In genomic region chr6:131251593-131252204, GRCh38 we compare ENCODE assay signal across 20 cellular contexts.
DNase-seq lines count a peak whose midpoint lies in the region; ATAC-seq, FAIRE-seq and TF ChIP-seq lines count a peak whose summit lies in the region.
"Had no signal": no experiment of that assay in that cellular context is flagged by ENCODE, and none has a peak within 500 bp of the region (broad histone marks: within the 10 kb centered on the region; RNA-seq: fewer than 3 reads in every experiment).

No MANE protein-coding gene starts in this region.

- H3K36me3 ChIP-seq in lower lobe of right lung = no peaks in the 10 kb centered on the region
- H3K36me3 ChIP-seq in small intestine (ENCODE audit: control insufficient read depth in 2 of 2, insufficient read depth in 2 of 2, low read length in 2 of 2) = no peaks in the 10 kb centered on the region
- H3K36me3 ChIP-seq in Peyer's patch = no peaks in the 10 kb centered on the region

- no peak overlapping the region for H3K4me3 Mint-ChIP-seq in T-helper 2 cell treated with Interferon-gamma antibody and Interleukin-4, amounts not matched to agents 5 μg/mL and 100 μg/mL, for 36 hours
- peak overlapping the region; percentile 65 for H3K4me3 Mint-ChIP-seq in WTC11
- H3K4me3 Mint-ChIP-seq in stimulated activated memory B cell treated with anti-CD40 and anti-IgM and Interleukin-4, amounts not matched to agents 10 μg/mL and 1 μg/mL and 100 μg/mL, for 72 hours = no peak overlapping the region

- WGBS in small intestine, 3 donors = 17 to 48% (median 30%) methylated on average over 3 of the region's 3 CpGs

- H3K27ac ChIP-seq in lower lobe of right lung = no peak overlapping the region
- no peak overlapping the region for H3K27ac ChIP-seq in small intestine (ENCODE audit: low read depth in 1 of 2, low read length in 1 of 2)
- H3K27ac ChIP-seq in Peyer's patch = no peak overlapping the region

- TF ChIP-seq POLR2A in Peyer's patch (IDR thresholded peaks at IDR 0.05) = no peak

- intact Hi-C loops in lower lobe of right lung (cut with DNase I) = no loop called here

- no peak for DNase-seq in T-helper 2 cell treated with Interferon-gamma antibody and Interleukin-4, amounts not matched to agents 5 μg/mL and 100 μg/mL, for 36 hours (ENCODE audit: low spot score)
- DNase-seq in T-helper 2 cell = no peak
- no peak for DNase-seq in WTC11 (ENCODE audit: low spot score)
- DNase-seq in lower lobe of right lung = no peak
- DNase-seq in small intestine = peak; percentile 35
- no peak for DNase-seq in GM20000 (ENCODE audit: low spot score)
- no peak for DNase-seq in Peyer's patch
- DNase-seq: 8988T; activated CD8-positive, alpha-beta memory T cell treated with anti-CD3 and anti-CD28 coated beads, Interleukin-2, amount 50 U/mL, for 4 hours; central memory CD4-positive, alpha-beta T cell; GDM1; mesendoderm; NCI-H748 treated with DMSO at 0.1 percent for 48 hours; posterior cingulate gyrus; RPMI8226 had no signal

- peaks cover 10% of the 10 kb centered on the region for H3K36me3 Mint-ChIP-seq in T-helper 2 cell treated with Interferon-gamma antibody and Interleukin-4, amounts not matched to agents 5 μg/mL and 100 μg/mL, for 36 hours (ENCODE audit: low read depth)
- no peaks in the 10 kb centered on the region for H3K36me3 Mint-ChIP-seq in WTC11
- no peaks in the 10 kb centered on the region for H3K36me3 Mint-ChIP-seq in stimulated activated memory B cell treated with anti-CD40 and anti-IgM and Interleukin-4, amounts not matched to agents 10 μg/mL and 1 μg/mL and 100 μg/mL, for 72 hours
- H3K36me3 Mint-ChIP-seq: activated naive CD4-positive, alpha-beta T cell treated with anti-CD3 and anti-CD28 coated beads, Interleukin-2, amount 50 U/mL, for 72 hours; IgD-negative memory B cell had no signal

- peaks cover 5% of the 10 kb centered on the region for H3K4me1 ChIP-seq in lower lobe of right lung
- H3K4me1 ChIP-seq in small intestine (ENCODE audit: control insufficient read depth in 2 of 2, insufficient read depth in 1 of 2, low read depth in 1 of 2, low read length in 1 of 2) = peaks cover 0 to 2% of the 10 kb centered on the region in 2 donors
- no peaks in the 10 kb centered on the region for H3K4me1 ChIP-seq in Peyer's patch

- TF ChIP-seq CTCF in WTC11 (IDR thresholded peaks at IDR 0.05) (no peak), lower lobe of right lung (IDR thresholded peaks at IDR 0.05) (no peak), GM20000 (IDR thresholded peaks at IDR 0.05; ENCODE audit: extremely low read depth, missing control alignments) (no peak), Peyer's patch (IDR thresholded peaks at IDR 0.05) (no peak)

- H3K27me3 ChIP-seq in lower lobe of right lung (ENCODE audit: low read depth) = no peaks in the 10 kb centered on the region
- no peaks in the 10 kb centered on the region for H3K27me3 ChIP-seq in small intestine (ENCODE audit: control insufficient read depth in 2 of 2, insufficient read depth in 2 of 2, low read length in 2 of 2)
- no peaks in the 10 kb centered on the region for H3K27me3 ChIP-seq in Peyer's patch

- H3K9me3 Mint-ChIP-seq in T-helper 2 cell treated with Interferon-gamma antibody and Interleukin-4, amounts not matched to agents 5 μg/mL and 100 μg/mL, for 36 hours = no peaks in the 10 kb centered on the region
- H3K9me3 Mint-ChIP-seq in WTC11 = no peaks in the 10 kb centered on the region
- H3K9me3 Mint-ChIP-seq in stimulated activated memory B cell treated with anti-CD40 and anti-IgM and Interleukin-4, amounts not matched to agents 10 μg/mL and 1 μg/mL and 100 μg/mL, for 72 hours = no peaks in the 10 kb centered on the region
- H3K9me3 Mint-ChIP-seq: activated naive CD4-positive, alpha-beta T cell treated with anti-CD3 and anti-CD28 coated beads, Interleukin-2, amount 50 U/mL, for 72 hours had no signal

- CTCF ChIA-PET in WTC11 (lab: Charles Lee) = no interaction called here

- peaks cover 18% of the 10 kb centered on the region for H3K4me1 Mint-ChIP-seq in T-helper 2 cell treated with Interferon-gamma antibody and Interleukin-4, amounts not matched to agents 5 μg/mL and 100 μg/mL, for 36 hours (ENCODE audit: low read depth)
- peaks cover 53% of the 10 kb centered on the region for H3K4me1 Mint-ChIP-seq in WTC11
- peaks cover 14% of the 10 kb centered on the region for H3K4me1 Mint-ChIP-seq in stimulated activated memory B cell treated with anti-CD40 and anti-IgM and Interleukin-4, amounts not matched to agents 10 μg/mL and 1 μg/mL and 100 μg/mL, for 72 hours

- H3K9me3 ChIP-seq in lower lobe of right lung = no peaks in the 10 kb centered on the region
- no peaks in the 10 kb centered on the region for H3K9me3 ChIP-seq in small intestine (ENCODE audit: control insufficient read depth, low read depth)
- H3K9me3 ChIP-seq in Peyer's patch = no peaks in the 10 kb centered on the region

- H3K4me3 ChIP-seq in lower lobe of right lung (peak overlapping the region; percentile 42), small intestine (ENCODE audit: low read depth in 1 of 2, low read length in 2 of 2) (peak overlapping the region in 1 of 2 donors; percentile 58), Peyer's patch (peak overlapping the region in 1 of 4 donors; percentile 48)

- no peaks in the 10 kb centered on the region for H3K27me3 Mint-ChIP-seq in T-helper 2 cell treated with Interferon-gamma antibody and Interleukin-4, amounts not matched to agents 5 μg/mL and 100 μg/mL, for 36 hours (ENCODE audit: low read depth)
- H3K27me3 Mint-ChIP-seq in WTC11 (ENCODE audit: low read depth) = no peaks in the 10 kb centered on the region
- H3K27me3 Mint-ChIP-seq in stimulated activated memory B cell treated with anti-CD40 and anti-IgM and Interleukin-4, amounts not matched to agents 10 μg/mL and 1 μg/mL and 100 μg/mL, for 72 hours = no peaks in the 10 kb centered on the region

- no peak for FAIRE-seq in small intestine (lab: Jason Lieb, UNC)
- FAIRE-seq: frontal cortex had no signal

- POLR2A ChIA-PET in WTC11 (lab: Charles Lee) = no interaction called here

- H3K27ac Mint-ChIP-seq in T-helper 2 cell treated with Interferon-gamma antibody and Interleukin-4, amounts not matched to agents 5 μg/mL and 100 μg/mL, for 36 hours = peak overlapping the region; percentile 51
- H3K27ac Mint-ChIP-seq in WTC11 = peak overlapping the region; percentile 36; the same call in 1 of the 2 replicates
- H3K27ac Mint-ChIP-seq in stimulated activated memory B cell treated with anti-CD40 and anti-IgM and Interleukin-4, amounts not matched to agents 10 μg/mL and 1 μg/mL and 100 μg/mL, for 72 hours = no peak overlapping the region
- H3K27ac Mint-ChIP-seq: IgD-negative memory B cell had no signal

- peak; percentile 22 for ATAC-seq in WTC11
- no peak for ATAC-seq in lower lobe of right lung
- no peak for ATAC-seq in stimulated activated memory B cell treated with anti-CD40 and anti-IgM and Interleukin-4, amounts not matched to agents 10 μg/mL and 1 μg/mL and 100 μg/mL, for 72 hours
- ATAC-seq: activated CD4-positive, CD25-positive, alpha-beta regulatory T cell treated with anti-CD3 and anti-CD28 coated beads, Interleukin-2, amount 50 U/mL, for 24 hours had no signal

TF ChIP-seq in WTC11, 78 proteins besides CTCF, POLR2A, EP300 and RAD21 (continues in another document):
- TF ChIP-seq ATF3 (CRISPR knock-in tag; conservative IDR thresholded peaks at IDR 0.05) = no peak
- no peak for TF ChIP-seq ZNF219 (CRISPR knock-in tag; IDR thresholded peaks at IDR 0.05; ENCODE audit: borderline replicate concordance)
- no peak for TF ChIP-seq CDX4 (CRISPR knock-in tag; IDR thresholded peaks at IDR 0.05; ENCODE audit: borderline replicate concordance)
- TF ChIP-seq IRF1 (CRISPR knock-in tag; IDR thresholded peaks at IDR 0.05) = no peak
- no peak for TF ChIP-seq NFE2L1 (CRISPR knock-in tag; IDR thresholded peaks at IDR 0.05)
- no peak for TF ChIP-seq HMGXB4 (CRISPR knock-in tag; IDR thresholded peaks at IDR 0.05)
- TF ChIP-seq MLX (CRISPR knock-in tag; IDR thresholded peaks at IDR 0.05) = no peak
- no peak for TF ChIP-seq CREM (CRISPR knock-in tag; IDR thresholded peaks at IDR 0.05)
- no peak for TF ChIP-seq CREB1 (CRISPR knock-in tag; IDR thresholded peaks at IDR 0.05)
- no peak for TF ChIP-seq ZNF263 (CRISPR knock-in tag; IDR thresholded peaks at IDR 0.05; ENCODE audit: low read depth)
